14 cellular contexts compared by ENCODE assay signal in genomic region chr14:29217813-29218450, GRCh38.
A peak's percentile ranks its signal among the peaks of the same experiment; 100 is the strongest.
DNase-seq lines count a peak whose midpoint lies in the region; ATAC-seq and TF ChIP-seq lines count a peak whose summit lies in the region.
"Had no signal": no experiment of that assay in that cellular context is flagged by ENCODE, and none has a peak within 500 bp of the region (broad histone marks: within the 10 kb centered on the region; RNA-seq: fewer than 3 reads in every experiment).

No MANE protein-coding gene starts in this region.

- H3K27ac ChIP-seq in mesenchymal stem cell (ENCODE audit: low read length, poor library complexity, severe bottlenecking) = no peak overlapping the region
- H3K27ac ChIP-seq: RWPE1, SJSA1 had no signal

- H3K9me3 ChIP-seq in mesenchymal stem cell (ENCODE audit: control insufficient read depth, low read length) = no peaks in the 10 kb centered on the region
- no peaks in the 10 kb centered on the region for H3K9me3 ChIP-seq in MG63
- H3K9me3 ChIP-seq: SJSA1 had no signal

- no peak overlapping the region for H2AK5ac ChIP-seq in mesenchymal stem cell (ENCODE audit: low read length, severe bottlenecking)

- no peaks in the 10 kb centered on the region for H3K4me1 ChIP-seq in mesenchymal stem cell (ENCODE audit: control insufficient read depth, insufficient read depth, low read depth, low read length)

- no peak overlapping the region for H2BK15ac ChIP-seq in mesenchymal stem cell (ENCODE audit: low read depth, poor library complexity, severe bottlenecking)

- H3K23ac ChIP-seq in mesenchymal stem cell (ENCODE audit: low read length in 2 of 2) = no peak overlapping the region

- peak overlapping the region in 3 of 5 experiments; percentile 25 to 89 (median 51) for H3K27ac Mint-ChIP-seq in brain

- peak overlapping the region in 2 of 5 experiments; percentile 32 to 78 for H3K4me3 Mint-ChIP-seq in brain

- no peak overlapping the region for H2BK5ac ChIP-seq in mesenchymal stem cell (ENCODE audit: low read depth, low read length, poor library complexity, severe bottlenecking)

- H2BK120ac ChIP-seq in mesenchymal stem cell (ENCODE audit: low read depth, low read length) = no peak overlapping the region

- no peak overlapping the region for H3K14ac ChIP-seq in mesenchymal stem cell (ENCODE audit: low read length in 2 of 2)

- H3K27me3 Mint-ChIP-seq in brain = peaks cover 3% of the 10 kb centered on the region

- peaks cover 92% of the 10 kb centered on the region for H3K4me1 Mint-ChIP-seq in brain

- H3K4ac ChIP-seq in mesenchymal stem cell (ENCODE audit: low read depth in 1 of 2, low read length in 2 of 2) = no peak overlapping the region

- TF ChIP-seq POLR2A in erythroblast (IDR thresholded peaks at IDR 0.05; ENCODE audit: low read length) = no peak

- no peak overlapping the region for H3K18ac ChIP-seq in mesenchymal stem cell (ENCODE audit: low read depth in 1 of 2, low read length in 2 of 2)

- 51% methylated on average over 3 of the region's 5 CpGs for WGBS in mesenchymal stem cell

- H2AFZ ChIP-seq in mesenchymal stem cell (ENCODE audit: low read depth, low read length) = no peak overlapping the region

- peak overlapping the region; percentile 37 for H3K9ac ChIP-seq in mesenchymal stem cell (ENCODE audit: low read length)

- H3K4me3 ChIP-seq in mesenchymal stem cell (ENCODE audit: insufficient read depth in 1 of 2, low read depth in 1 of 2, low read length in 2 of 2) = peak overlapping the region in 1 of 2 experiments; percentile 26
- H3K4me3 ChIP-seq in MG63 = no peak overlapping the region
- H3K4me3 ChIP-seq: SJSA1 had no signal

- no peak for ATAC-seq in GM18861 (IDR thresholded peaks at IDR 0.05; ENCODE audit: unreplicated experiment)
- ATAC-seq: HCT116 had no signal

- H3K4me2 ChIP-seq in mesenchymal stem cell (ENCODE audit: low read length, poor library complexity, severe bottlenecking) = no peak overlapping the region

- H3K79me1 ChIP-seq in mesenchymal stem cell (replicated peaks; ENCODE audit: low read length, poor library complexity, severe bottlenecking) = no peaks in the 10 kb centered on the region

- no peak for TF ChIP-seq CTCF in brain (conservative IDR thresholded peaks at IDR 0.05)

- H3K36me3 ChIP-seq in mesenchymal stem cell (ENCODE audit: control insufficient read depth in 1 of 2, insufficient read depth in 2 of 2, low read depth in 1 of 2, low read length in 2 of 2) (no peaks in the 10 kb centered on the region), MG63 (no peaks in the 10 kb centered on the region)
- H3K36me3 ChIP-seq: SJSA1 had no signal

- DNase-seq in NCI-H146 treated with DMSO at 0.1 percent for 48 hours (lab: John Stamatoyannopoulos, UW; ENCODE audit: unreplicated experiment) (peak; percentile 39), NCI-H345 (lab: John Stamatoyannopoulos, UW) (peak; percentile 45), mesenchymal stem cell (no peak), MG63 (no peak), erythroblast (lab: John Stamatoyannopoulos, UW) (no peak)
- DNase-seq: DMS 273 treated with DMSO at 0.1 percent for 48 hours; NCI-H1930; NK-92 treated with Interleukin-12 subunit alpha and Interleukin-12 subunit beta, amount 100 ng/mL, for 24 hours; OCI-M1 had no signal

- H3K9me3 Mint-ChIP-seq in brain = no peaks in the 10 kb centered on the region

- H3K27me3 ChIP-seq in mesenchymal stem cell (ENCODE audit: control insufficient read depth in 1 of 2, insufficient read depth in 1 of 2, low read length in 2 of 2) (no peaks in the 10 kb centered on the region), MG63 (no peaks in the 10 kb centered on the region)
- H3K27me3 ChIP-seq: SJSA1 had no signal

- no peak overlapping the region for H4K91ac ChIP-seq in mesenchymal stem cell (ENCODE audit: low read length)

- no peak overlapping the region for H4K8ac ChIP-seq in mesenchymal stem cell (ENCODE audit: low read length)

- H3K36me3 Mint-ChIP-seq in brain = no peaks in the 10 kb centered on the region

- H2BK12ac ChIP-seq in mesenchymal stem cell (ENCODE audit: low read length in 2 of 2) = no peak overlapping the region

Comparison
In these comparisons a context has a peak if more than half of its experiments do, and no peak if none do; other contexts are left out.
1. DNase-seq: peak in NCI-H146 treated with DMSO at 0.1 percent for 48 hours (single experiment) and NCI-H345 (single experiment); none in mesenchymal stem cell (single experiment), MG63 (single experiment) and erythroblast (0 of 2).